Comparison of ENCODE assay signal across 38 cellular contexts in genomic region chr4:138005486-138005885, GRCh38.
"Had no signal": no experiment of that assay in that cellular context is flagged by ENCODE, and none has a peak within 500 bp of the region (broad histone marks: within the 10 kb centered on the region; RNA-seq: fewer than 3 reads in every experiment).

No MANE protein-coding gene starts in this region.

- H3K9ac ChIP-seq: SK-N-SH had no signal

- H3K4me1 Mint-ChIP-seq: activated CD4-positive, alpha-beta T cell treated with anti-CD3 and anti-CD28 coated beads, Interleukin-2, amount 10 ng/mL, durations not matched to agents 24 days and 14 days; activated naive CD4-positive, alpha-beta T cell treated with anti-CD3 and anti-CD28 coated beads, Interleukin-2, amount 50 U/mL, for 24 hours; activated naive CD8-positive, alpha-beta T cell treated with anti-CD3 and anti-CD28 coated beads, Interleukin-2, amount 10 ng/mL, durations not matched to agents 7 days and 5 days; activated T-helper 17 cell treated with anti-CD3 and anti-CD28 coated beads, Interleukin-2, amount 50 U/mL, for 72 hours had no signal

- H3K9me3 ChIP-seq: ascending aorta, MG63, Peyer's patch, SJSA1, SK-N-SH had no signal

- H3K27me3 ChIP-seq: ascending aorta, MG63, Peyer's patch, SJSA1 had no signal

- H3K4me1 ChIP-seq: ascending aorta, Peyer's patch, SJSA1 had no signal

- H3K36me3 Mint-ChIP-seq: activated naive CD4-positive, alpha-beta T cell treated with anti-CD3 and anti-CD28 coated beads, Interleukin-2, amount 50 U/mL, for 24 hours; activated naive CD8-positive, alpha-beta T cell treated with anti-CD3 and anti-CD28 coated beads, Interleukin-2, amount 10 ng/mL, durations not matched to agents 7 days and 5 days; brain had no signal

- DNase-seq: activated CD4-positive, alpha-beta T cell treated with anti-CD3 and anti-CD28 coated beads, Interleukin-2, amount 10 ng/mL, durations not matched to agents 24 days and 14 days; activated CD4-positive, alpha-beta T cell treated with anti-CD3 and anti-CD28 coated beads, Interleukin-2, amount 50 U/mL, for 4 hours; activated CD8-positive, alpha-beta T cell treated with anti-CD3 and anti-CD28 coated beads for 36 hours; activated effector memory CD4-positive, alpha-beta T cell treated with anti-CD3 and anti-CD28 coated beads, Interleukin-2, amount 50 U/mL, for 16 hours; activated naive CD4-positive, alpha-beta T cell; activated naive CD8-positive, alpha-beta T cell treated with anti-CD3 and anti-CD28 coated beads, Interleukin-2, amount 10 ng/mL, durations not matched to agents 7 days and 5 days; activated T-cell treated with anti-CD3 and anti-CD28 coated beads, Interleukin-2, amount 50 U/mL, for 1 hour; activated T-cell treated with anti-CD3 and anti-CD28 coated beads, Interleukin-2, amount 50 U/mL, for 72 hours; amygdala; caudate nucleus; cerebellar nuclear complex; Kasumi-1; MG63; NCI-H1048; NCI-H1105 treated with DMSO at 0.1 percent for 48 hours; NCI-H1436; NCI-H1694; NCI-H1930; NCI-H2081 treated with DMSO at 0.1 percent for 48 hours; NCI-H226; NCI-H446 treated with DMSO at 0.1 percent for 48 hours; NCI-H524; NCI-H748 treated with DMSO at 0.1 percent for 48 hours; NK-92 treated with Interleukin-12 subunit alpha and Interleukin-12 subunit beta, amount 100 ng/mL, for 24 hours; PC-3; Peyer's patch; RPMI8226; SHP77 treated with DMSO at 0.1 percent for 48 hours; SK-N-SH had no signal

- H3K27ac Mint-ChIP-seq: activated CD4-positive, alpha-beta T cell treated with anti-CD3 and anti-CD28 coated beads, Interleukin-2, amount 10 ng/mL, durations not matched to agents 24 days and 14 days; activated CD8-positive, alpha-beta T cell treated with anti-CD3 and anti-CD28 coated beads for 36 hours; activated naive CD4-positive, alpha-beta T cell treated with anti-CD3 and anti-CD28 coated beads, Interleukin-2, amount 50 U/mL, for 24 hours; activated naive CD8-positive, alpha-beta T cell treated with anti-CD3 and anti-CD28 coated beads, Interleukin-2, amount 10 ng/mL, durations not matched to agents 7 days and 5 days; activated T-cell treated with anti-CD3 and anti-CD28 coated beads, Interleukin-2, amount 50 U/mL, for 72 hours; activated T-helper 17 cell treated with anti-CD3 and anti-CD28 coated beads, Interleukin-2, amount 50 U/mL, for 72 hours; brain; T-helper 1 cell treated with Interleukin-12 subunit alpha and Interleukin-12 subunit beta and Interleukin-4 antibody, amounts not matched to agents 30 μg/mL and 1 μg/mL, for 36 hours; T-helper 2 cell treated with Interferon-gamma antibody and Interleukin-4, amounts not matched to agents 5 μg/mL and 100 μg/mL, for 36 hours had no signal

- H3K4me3 ChIP-seq: ascending aorta, MG63, Peyer's patch, SJSA1 had no signal

- H3K27ac ChIP-seq: ascending aorta, Peyer's patch, SJSA1 had no signal

- H3K36me3 ChIP-seq: ascending aorta, MG63, Peyer's patch, SJSA1 had no signal

- H3K9me3 Mint-ChIP-seq: activated CD4-positive, alpha-beta T cell treated with anti-CD3 and anti-CD28 coated beads, Interleukin-2, amount 10 ng/mL, durations not matched to agents 24 days and 14 days; activated CD8-positive, alpha-beta T cell treated with anti-CD3 and anti-CD28 coated beads for 36 hours; activated naive CD4-positive, alpha-beta T cell treated with anti-CD3 and anti-CD28 coated beads, Interleukin-2, amount 50 U/mL, for 24 hours; activated naive CD8-positive, alpha-beta T cell treated with anti-CD3 and anti-CD28 coated beads, Interleukin-2, amount 10 ng/mL, durations not matched to agents 7 days and 5 days; brain; T-helper 1 cell treated with Interleukin-12 subunit alpha and Interleukin-12 subunit beta and Interleukin-4 antibody, amounts not matched to agents 30 μg/mL and 1 μg/mL, for 36 hours; T-helper 2 cell treated with Interferon-gamma antibody and Interleukin-4, amounts not matched to agents 5 μg/mL and 100 μg/mL, for 36 hours had no signal

- H3K4me2 ChIP-seq: SK-N-SH had no signal

- H3K4me3 Mint-ChIP-seq: activated CD4-positive, alpha-beta T cell treated with anti-CD3 and anti-CD28 coated beads, Interleukin-2, amount 10 ng/mL, durations not matched to agents 24 days and 14 days; activated CD8-positive, alpha-beta T cell treated with anti-CD3 and anti-CD28 coated beads for 36 hours; activated naive CD4-positive, alpha-beta T cell treated with anti-CD3 and anti-CD28 coated beads, Interleukin-2, amount 50 U/mL, for 24 hours; activated naive CD8-positive, alpha-beta T cell treated with anti-CD3 and anti-CD28 coated beads, Interleukin-2, amount 10 ng/mL, durations not matched to agents 7 days and 5 days; activated T-cell treated with anti-CD3 and anti-CD28 coated beads, Interleukin-2, amount 50 U/mL, for 72 hours; activated T-helper 17 cell treated with anti-CD3 and anti-CD28 coated beads, Interleukin-2, amount 50 U/mL, for 72 hours; brain; T-helper 1 cell treated with Interleukin-12 subunit alpha and Interleukin-12 subunit beta and Interleukin-4 antibody, amounts not matched to agents 30 μg/mL and 1 μg/mL, for 36 hours; T-helper 2 cell treated with Interferon-gamma antibody and Interleukin-4, amounts not matched to agents 5 μg/mL and 100 μg/mL, for 36 hours had no signal

- ATAC-seq: activated CD8-positive, alpha-beta T cell treated with anti-CD3 and anti-CD28 coated beads for 36 hours; activated T-cell treated with anti-CD3 and anti-CD28 coated beads, Interleukin-2, amount 50 U/mL, for 72 hours; activated T-helper 17 cell treated with anti-CD3 and anti-CD28 coated beads, Interleukin-2, amount 50 U/mL, for 72 hours; PC-3 had no signal

- H3K27me3 Mint-ChIP-seq: activated CD4-positive, alpha-beta T cell treated with anti-CD3 and anti-CD28 coated beads, Interleukin-2, amount 10 ng/mL, durations not matched to agents 24 days and 14 days; activated CD8-positive, alpha-beta T cell treated with anti-CD3 and anti-CD28 coated beads for 36 hours; activated naive CD4-positive, alpha-beta T cell treated with anti-CD3 and anti-CD28 coated beads, Interleukin-2, amount 50 U/mL, for 24 hours; activated naive CD8-positive, alpha-beta T cell treated with anti-CD3 and anti-CD28 coated beads, Interleukin-2, amount 10 ng/mL, durations not matched to agents 7 days and 5 days; activated T-helper 17 cell treated with anti-CD3 and anti-CD28 coated beads, Interleukin-2, amount 50 U/mL, for 72 hours; brain had no signal

- FAIRE-seq: bronchial epithelial cell, TTC549 had no signal
